ENCODE assay signal across 20 cellular contexts in genomic region chr3:14699643-14700042, GRCh38. TPM values are rescaled to one million over a fixed set of nuclear protein-coding genes. Genes with fewer than 3 reads are reported as not detected.
"Had no signal": no experiment of that assay in that cellular context is flagged by ENCODE, and none has a peak within 500 bp of the region (broad histone marks: within the 10 kb centered on the region; RNA-seq: fewer than 3 reads in every experiment).

No MANE protein-coding gene starts in this region.

- H2AFZ ChIP-seq: neural progenitor cell had no signal

- H3K4me3 Mint-ChIP-seq: activated CD4-positive, alpha-beta memory T cell treated with anti-CD3 and anti-CD28 coated beads, Interleukin-2, amount 10 ng/mL, durations not matched to agents 7 days and 5 days; activated CD8-positive, alpha-beta memory T cell treated with anti-CD3 and anti-CD28 coated beads, Interleukin-2, amount 10 ng/mL, durations not matched to agents 7 days and 5 days; activated naive CD8-positive, alpha-beta T cell; endodermal cell; memory B cell; naive thymus-derived CD4-positive, alpha-beta T cell; neural progenitor cell; WTC11 had no signal

- H3K4me2 ChIP-seq: neural progenitor cell had no signal

- H3K36me3 Mint-ChIP-seq: activated CD8-positive, alpha-beta memory T cell treated with anti-CD3 and anti-CD28 coated beads, Interleukin-2, amount 10 ng/mL, durations not matched to agents 7 days and 5 days; neural progenitor cell; WTC11 had no signal

- H3K4me1 Mint-ChIP-seq: activated CD4-positive, alpha-beta memory T cell treated with anti-CD3 and anti-CD28 coated beads, Interleukin-2, amount 10 ng/mL, durations not matched to agents 7 days and 5 days; activated CD8-positive, alpha-beta memory T cell treated with anti-CD3 and anti-CD28 coated beads, Interleukin-2, amount 10 ng/mL, durations not matched to agents 7 days and 5 days; endodermal cell; memory B cell; naive thymus-derived CD4-positive, alpha-beta T cell; neural progenitor cell; WTC11 had no signal

- H3K9me3 Mint-ChIP-seq: activated CD4-positive, alpha-beta memory T cell treated with anti-CD3 and anti-CD28 coated beads, Interleukin-2, amount 10 ng/mL, durations not matched to agents 7 days and 5 days; endodermal cell; neural progenitor cell had no signal

- H3K9ac ChIP-seq: neural progenitor cell had no signal

- DNase-seq: activated CD4-positive, alpha-beta memory T cell treated with anti-CD3 and anti-CD28 coated beads, Interleukin-2, amount 10 ng/mL, durations not matched to agents 7 days and 5 days; activated CD4-positive, alpha-beta T cell treated with anti-CD3 and anti-CD28 coated beads for 4 hours; activated CD8-positive, alpha-beta memory T cell treated with anti-CD3 and anti-CD28 coated beads, Interleukin-2, amount 10 ng/mL, durations not matched to agents 7 days and 5 days; amniotic stem cell; endodermal cell; foreskin melanocyte; glutamatergic neuron; kidney; mucosa of descending colon; naive thymus-derived CD4-positive, alpha-beta T cell; stimulated activated CD8-positive, alpha-beta memory T cell treated with anti-CD3 and anti-CD28 coated beads, Interleukin-4, amount 100 ng/mL, for 48 hours; stimulated activated naive CD4-positive, alpha-beta T cell had no signal

- H3K27me3 Mint-ChIP-seq: activated CD4-positive, alpha-beta memory T cell treated with anti-CD3 and anti-CD28 coated beads, Interleukin-2, amount 10 ng/mL, durations not matched to agents 7 days and 5 days; activated naive CD8-positive, alpha-beta T cell had no signal

- H3K27ac ChIP-seq: cardiac muscle cell, epithelial cell of prostate, neural progenitor cell had no signal

- H3K9me3 ChIP-seq: mucosa of descending colon had no signal

- H3K27me3 ChIP-seq: cardiac muscle cell, neural progenitor cell had no signal

- ATAC-seq: activated CD8-positive, alpha-beta memory T cell treated with anti-CD3 and anti-CD28 coated beads, Interleukin-2, amount 10 ng/mL, durations not matched to agents 7 days and 5 days; mucosa of descending colon; naive thymus-derived CD4-positive, alpha-beta T cell; WTC11 had no signal

- H3K4me3 ChIP-seq: cardiac muscle cell, mucosa of descending colon, neural progenitor cell had no signal

- H3K4me1 ChIP-seq: neural progenitor cell had no signal

- H3K27ac Mint-ChIP-seq: activated CD4-positive, alpha-beta memory T cell treated with anti-CD3 and anti-CD28 coated beads, Interleukin-2, amount 10 ng/mL, durations not matched to agents 7 days and 5 days; activated CD8-positive, alpha-beta memory T cell treated with anti-CD3 and anti-CD28 coated beads, Interleukin-2, amount 10 ng/mL, durations not matched to agents 7 days and 5 days; activated naive CD8-positive, alpha-beta T cell; endodermal cell; memory B cell; neural progenitor cell; WTC11 had no signal

- H3K36me3 ChIP-seq: neural progenitor cell had no signal

RNA-seq across cellular contexts. Expression of gene C3orf20, which starts 24.7 kb away (rescaled TPM):
- total RNA-seq: dermis microvascular lymphatic vessel endothelial cell, endodermal cell, mucosa of descending colon, WTC11 had no signal
- polyA plus RNA-seq: cardiac muscle cell, liver had no signal
